ENCODE assay signal across 18 cellular contexts in genomic region chr4:41095973-41096372, GRCh38.
DNase-seq lines count a peak whose midpoint lies in the region; ATAC-seq and TF ChIP-seq lines count a peak whose summit lies in the region.
"Had no signal": no experiment of that assay in that cellular context is flagged by ENCODE, and none has a peak within 500 bp of the region (broad histone marks: within the 10 kb centered on the region; RNA-seq: fewer than 3 reads in every experiment).

No MANE protein-coding gene starts in this region.

- CTCF ChIA-PET in AG04450 (lab: Charles Lee): interaction anchor here (0.5 kb wide), 1 partner anchor 147 kb away, joined by 10 read pairs; no protein-coding TSS in a partner anchor

- H3K4me1 ChIP-seq in RWPE2 (ENCODE audit: insufficient read depth, poor library complexity, severe bottlenecking): peaks cover 14% of the 10 kb centered on the region

- H3K27me3 Mint-ChIP-seq in HFFc6 (ENCODE audit: insufficient read depth): no peaks in the 10 kb centered on the region

- TF ChIP-seq CTCF in AG04450 (IDR thresholded peaks at IDR 0.05; ENCODE audit: low read depth, low read length) (no peak), HFFc6 (IDR thresholded peaks at IDR 0.05) (no peak), RWPE2 (IDR thresholded peaks at IDR 0.05; ENCODE audit: poor library complexity, severe bottlenecking) (no peak)

- H3K27me3 ChIP-seq in AG04450 (ENCODE audit: control insufficient read depth, insufficient read depth, low read length) (no peaks in the 10 kb centered on the region), RWPE2 (ENCODE audit: insufficient read depth, poor library complexity, severe bottlenecking) (no peaks in the 10 kb centered on the region)
- H3K27me3 ChIP-seq: neutrophil, tibial artery had no signal

- no peaks in the 10 kb centered on the region for H3K9me3 Mint-ChIP-seq in HFFc6
- H3K9me3 Mint-ChIP-seq: activated CD4-positive, alpha-beta T cell treated with anti-CD3 and anti-CD28 coated beads, Interleukin-2, amount 10 ng/mL, durations not matched to agents 7 days and 5 days had no signal

- no peak overlapping the region for H3K4me3 ChIP-seq in AG04450 (ENCODE audit: low read depth, low read length)
- H3K4me3 ChIP-seq in RWPE2 (ENCODE audit: severe bottlenecking): no peak overlapping the region
- H3K4me3 ChIP-seq: lower lobe of right lung, tibial artery had no signal

- no peaks in the 10 kb centered on the region for H3K9me3 ChIP-seq in AG04450 (ENCODE audit: control insufficient read depth, insufficient read depth, low read length)
- H3K9me3 ChIP-seq in RWPE2 (ENCODE audit: severe bottlenecking): no peaks in the 10 kb centered on the region
- H3K9me3 ChIP-seq: lower lobe of right lung, neutrophil, tibial artery had no signal

- ATAC-seq in RWPE2 (ENCODE audit: low read depth) (peak; percentile 88), GM18909 (IDR thresholded peaks at IDR 0.05; ENCODE audit: poor library complexity, unreplicated experiment) (no peak)
- ATAC-seq: activated T-helper 17 cell treated with anti-CD3 and anti-CD28 coated beads, Interleukin-2, amount 50 U/mL, for 72 hours; HCT116 had no signal

- H3K4me1 Mint-ChIP-seq in HFFc6 (ENCODE audit: low read depth): peaks cover 27% of the 10 kb centered on the region
- H3K4me1 Mint-ChIP-seq: activated CD4-positive, alpha-beta T cell treated with anti-CD3 and anti-CD28 coated beads, Interleukin-2, amount 10 ng/mL, durations not matched to agents 7 days and 5 days; activated T-helper 17 cell treated with anti-CD3 and anti-CD28 coated beads, Interleukin-2, amount 50 U/mL, for 72 hours had no signal

- 0 out of 2 replicates have a peak overlapping the region, but pooled peaks have one; percentile 1 for H3K4me3 Mint-ChIP-seq in HFFc6
- H3K4me3 Mint-ChIP-seq: activated CD4-positive, alpha-beta T cell treated with anti-CD3 and anti-CD28 coated beads, Interleukin-2, amount 10 ng/mL, durations not matched to agents 7 days and 5 days; activated T-helper 17 cell treated with anti-CD3 and anti-CD28 coated beads, Interleukin-2, amount 50 U/mL, for 72 hours had no signal

- no peaks in the 10 kb centered on the region for H3K36me3 Mint-ChIP-seq in HFFc6 (ENCODE audit: low read depth)

- H3K27ac Mint-ChIP-seq in HFFc6: peak overlapping the region; percentile 80
- H3K27ac Mint-ChIP-seq: activated CD4-positive, alpha-beta T cell treated with anti-CD3 and anti-CD28 coated beads, Interleukin-2, amount 10 ng/mL, durations not matched to agents 7 days and 5 days; activated T-helper 17 cell treated with anti-CD3 and anti-CD28 coated beads, Interleukin-2, amount 50 U/mL, for 72 hours had no signal

- peaks cover 27% of the 10 kb centered on the region for H3K36me3 ChIP-seq in RWPE2 (ENCODE audit: low read depth)
- H3K36me3 ChIP-seq: lower lobe of right lung, neutrophil, tibial artery had no signal

- DNase-seq in AG04450 (ENCODE audit: low read depth, low spot score): peak; percentile 45
- peak; percentile 80 for DNase-seq in HFFc6
- DNase-seq in RWPE2 (ENCODE audit: low spot score): no peak
- peak; percentile 61 for DNase-seq in glomerular visceral epithelial cell (ENCODE audit: extremely low spot score)
- DNase-seq in mesenteric fat pad (ENCODE audit: low spot score): no peak
- DNase-seq in T1000 (lab: John Stamatoyannopoulos, UW): no peak
- no peak for DNase-seq in activated T-cell treated with anti-CD3 and anti-CD28 coated beads, Interleukin-2, amount 50 U/mL, for 1 hour
- DNase-seq: activated CD4-positive, alpha-beta T cell treated with anti-CD3 and anti-CD28 coated beads, Interleukin-2, amount 10 ng/mL, durations not matched to agents 7 days and 5 days; caudate nucleus; lower lobe of right lung; NCI-H2081 treated with DMSO at 0.1 percent for 48 hours; T-helper 1 cell; tibial artery had no signal

- POLR2A ChIA-PET in AG04450 (lab: Yijun Ruan, JAX): no interaction called here

- H3K27ac ChIP-seq in AG04450 (ENCODE audit: low read depth, low read length) (peak overlapping the region; percentile 22), RWPE2 (ENCODE audit: poor library complexity, severe bottlenecking) (peak overlapping the region; percentile 14)
- H3K27ac ChIP-seq: KMS-11, lower lobe of right lung, neutrophil had no signal

Comparison
In these comparisons a context has a peak if more than half of its experiments do, and no peak if none do; other contexts are left out.
1. DNase-seq: peak in AG04450 (single experiment), HFFc6 (single experiment) and glomerular visceral epithelial cell (single experiment); none in RWPE2 (single experiment), mesenteric fat pad (single experiment), T1000 (single experiment) and activated T-cell treated with anti-CD3 and anti-CD28 coated beads, Interleukin-2, amount 50 U/mL, for 1 hour (single experiment).